8 cellular contexts compared by ENCODE assay signal in genomic region chr9:131125288-131126058, GRCh38. TPM values are rescaled to one million over a fixed set of nuclear protein-coding genes. Genes with fewer than 3 reads are reported as not detected.
DNase-seq lines count a peak whose midpoint lies in the region; ATAC-seq, FAIRE-seq and TF ChIP-seq lines count a peak whose summit lies in the region.

Gene NUP214 (plus strand): TSS chr9:131125586. CDS start chr9:131125705, 119 bp downstream.

- no peak for FAIRE-seq in pancreas (lab: Jason Lieb, UNC)

- no peaks in the 10 kb centered on the region for H3K9me3 Mint-ChIP-seq in activated naive CD8-positive, alpha-beta T cell treated with anti-CD3 and anti-CD28 coated beads, Interleukin-2, amount 50 U/mL, for 24 hours

- intact Hi-C loops in Right ventricle myocardium superior (cut with DNase I) (no loop called here), pancreas (cut with DNase I) (no loop called here), tibial artery (cut with DNase I; ENCODE audit: low total_unique reads) (no loop called here)

- H3K27me3 ChIP-seq in pancreas (no peaks in the 10 kb centered on the region), tibial artery (no peaks in the 10 kb centered on the region)

- DNase-seq in GM12864 (ENCODE audit: low read depth) (peak; percentile 91), NCI-H1417 (lab: John Stamatoyannopoulos, UW) (peak; percentile 96 to 99 (median 99)), SW 1271 (lab: John Stamatoyannopoulos, UW) (peak; percentile 96 to 97), Right ventricle myocardium superior (peak; percentile 100), pancreas (peak; percentile 98 to 100 (median 99)), tibial artery (peak; percentile 98 to 99)
- peak; percentile 100 for DNase-seq in activated naive CD8-positive, alpha-beta T cell treated with anti-CD3 and anti-CD28 coated beads, Interleukin-2, amount 50 U/mL, for 24 hours

- H3K4me3 ChIP-seq in GM12864 (ENCODE audit: low read depth, low read length) (peak within 1 kb of the TSS; percentile 73), pancreas (peak within 1 kb of the TSS; percentile 66 to 88 (median 80)), tibial artery (peak within 1 kb of the TSS; percentile 64 to 79)

- H3K4me3 Mint-ChIP-seq in activated naive CD8-positive, alpha-beta T cell treated with anti-CD3 and anti-CD28 coated beads, Interleukin-2, amount 50 U/mL, for 24 hours = peak within 1 kb of the TSS; percentile 99

- H3K4me1 ChIP-seq in pancreas (no peaks in the 10 kb centered on the region), tibial artery (peaks cover 0 to 22% (median 16%) of the 10 kb centered on the region in 4 donors)

- H3K4me1 Mint-ChIP-seq in activated naive CD8-positive, alpha-beta T cell treated with anti-CD3 and anti-CD28 coated beads, Interleukin-2, amount 50 U/mL, for 24 hours = peaks cover 41% of the 10 kb centered on the region

- H3K36me3 Mint-ChIP-seq in activated naive CD8-positive, alpha-beta T cell treated with anti-CD3 and anti-CD28 coated beads, Interleukin-2, amount 50 U/mL, for 24 hours (ENCODE audit: low read depth) = peaks cover 34% of the 10 kb centered on the region

- H3K27ac Mint-ChIP-seq in activated naive CD8-positive, alpha-beta T cell treated with anti-CD3 and anti-CD28 coated beads, Interleukin-2, amount 50 U/mL, for 24 hours = peak within 1 kb of the TSS; percentile 99

- no peak for TF ChIP-seq CTCF in GM12864 (IDR thresholded peaks at IDR 0.05; ENCODE audit: low read depth, low read length, missing control alignments)
- no peak for TF ChIP-seq CTCF in pancreas (IDR thresholded peaks at IDR 0.05)
- TF ChIP-seq CTCF in tibial artery (IDR thresholded peaks at IDR 0.05) = no peak

- H3K27ac ChIP-seq in pancreas (peak within 1 kb of the TSS; percentile 49 to 71 (median 65)), tibial artery (peak within 1 kb of the TSS; percentile 81 to 88)

- H3K27me3 Mint-ChIP-seq in activated naive CD8-positive, alpha-beta T cell treated with anti-CD3 and anti-CD28 coated beads, Interleukin-2, amount 50 U/mL, for 24 hours = no peaks in the 10 kb centered on the region

- H3K36me3 ChIP-seq in pancreas (peaks cover 0 to 28% (median 10%) of the 10 kb centered on the region in 3 donors), tibial artery (peaks cover 30 to 51% (median 39%) of the 10 kb centered on the region in 3 donors)

- 0 to 1% methylated on average over 61 of the region's 61 CpGs for whole genome bisulfite sequencing in pancreas, 2 donors

- H3K9me3 ChIP-seq in pancreas = no peaks in the 10 kb centered on the region
- H3K9me3 ChIP-seq in tibial artery = no peaks in the 10 kb centered on the region

- ATAC-seq in HG02759 (IDR thresholded peaks at IDR 0.05; ENCODE audit: unreplicated experiment) (peak; percentile 97), Right ventricle myocardium superior (ENCODE audit: poor library complexity) (peak; percentile 100), pancreas (peak; percentile 99 to 100 (median 100))
- peak; percentile 99 for ATAC-seq in activated naive CD8-positive, alpha-beta T cell treated with anti-CD3 and anti-CD28 coated beads, Interleukin-2, amount 50 U/mL, for 24 hours

RNA-seq across cellular contexts. Expression of gene NUP214, which starts in this region (rescaled TPM):
- total RNA-seq in Right ventricle myocardium superior = 22.4 TPM
- total RNA-seq in pancreas = 10 to 100 TPM; 24.3 to 38.3 (median 27.8) TPM
- polyA plus RNA-seq in pancreas = 10 to 100 TPM; 24.9 to 35.3 TPM

Comparison
In these comparisons a context has a peak if more than half of its experiments do, and no peak if none do; other contexts are left out.
1. Peak in every context shown above with its lines: DNase-seq, ATAC-seq, H3K4me3 ChIP-seq and H3K27ac ChIP-seq.